In genomic region chr20:58466729-58467571, GRCh38 we compare ENCODE assay signal across 3 cellular contexts.
TF ChIP-seq lines count a peak whose summit lies in the region.

No MANE protein-coding gene starts in this region.

TF ChIP-seq in GM23338, 12 proteins besides CTCF, POLR2A, EP300 and RAD21:
- no peak for TF ChIP-seq ZNF114 (CRISPR knock-in tag; IDR thresholded peaks at IDR 0.05)
- TF ChIP-seq CREB1 (CRISPR knock-in tag; IDR thresholded peaks at IDR 0.05; ENCODE audit: low read depth): no peak
- TF ChIP-seq STAT1 (IDR thresholded peaks at IDR 0.05; ENCODE audit: unreplicated experiment): no peak
- no peak for TF ChIP-seq REST (IDR thresholded peaks at IDR 0.05; ENCODE audit: unreplicated experiment)

TF ChIP-seq in HEK293, 187 proteins besides CTCF, POLR2A, EP300 and RAD21:
- TF ChIP-seq ZNF623 (tag by site-specific recombination; IDR thresholded peaks at IDR 0.05) (peak; percentile 49), ZBTB48 (tag by site-specific recombination; IDR thresholded peaks at IDR 0.05) (no peak)

TF ChIP-seq in endothelial cell of umbilical vein, 7 proteins besides CTCF, POLR2A, EP300 and RAD21:
- TF ChIP-seq GATA2 (IDR thresholded peaks at IDR 0.05; ENCODE audit: insufficient read depth, insufficient read length, low read depth, low read length) (no peak), EZH2 (IDR thresholded peaks at IDR 0.05; ENCODE audit: borderline replicate concordance, low read depth, low read length, severe bottlenecking) (peak; percentile 16), MYC (IDR thresholded peaks at IDR 0.05; ENCODE audit: low read depth, low read length) (no peak), POLR2AphosphoS5 (IDR thresholded peaks at IDR 0.05; ENCODE audit: insufficient read depth, low read depth, low read length) (no peak), FOS (IDR thresholded peaks at IDR 0.05; ENCODE audit: borderline replicate concordance, insufficient read depth, low read length) (no peak), JUN (IDR thresholded peaks at IDR 0.05; ENCODE audit: borderline replicate concordance, insufficient read depth, insufficient read length, low read depth) (no peak), MAX (IDR thresholded peaks at IDR 0.05; ENCODE audit: insufficient read depth, insufficient read length) (no peak)
TF ChIP-seq in endothelial cell of umbilical vein: peak in this region for 1.
